ENCODE assay signal across 20 cellular contexts in the genomic region with DNA sequence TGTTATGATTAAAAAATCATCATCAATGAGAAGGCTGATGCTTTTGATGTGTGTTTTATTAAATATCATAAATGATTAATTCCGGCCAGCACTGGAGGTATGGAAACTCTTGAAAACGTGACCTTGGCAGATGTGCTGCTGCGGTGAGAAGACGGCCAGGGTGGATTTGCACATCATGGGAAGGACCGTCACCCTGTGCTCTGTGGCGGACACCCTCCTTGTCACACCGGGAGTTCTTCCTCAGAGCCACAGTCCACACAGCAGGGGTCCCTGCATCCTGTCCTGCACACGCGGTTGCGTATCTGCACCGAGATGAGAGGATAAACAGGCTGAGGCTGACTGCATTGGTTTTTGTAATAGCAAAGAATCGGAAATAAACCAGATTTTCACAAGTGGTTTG. TPM values are rescaled to one million over a fixed set of nuclear protein-coding genes. Genes with fewer than 3 reads are reported as not detected.
"Had no signal": no experiment of that assay in that cellular context is flagged by ENCODE, and none has a peak within 500 bp of the region (broad histone marks: within the 10 kb centered on the region; RNA-seq: fewer than 3 reads in every experiment).

No MANE protein-coding gene starts in this region.

- H3K4me3 Mint-ChIP-seq: IgD-negative memory B cell had no signal

- H3K27ac Mint-ChIP-seq: IgD-negative memory B cell had no signal

- DNase-seq: Kasumi-1, MM.1S, NCI-H1092 treated with DMSO at 0.1 percent for 48 hours, NCI-H1436, NCI-H1694 treated with DMSO at 0.1 percent for 48 hours, NCI-H1930, NCI-H2081, NCI-H2107, NCI-H2227 treated with DMSO at 0.1 percent for 48 hours, NCI-H524, NCI-H526 treated with DMSO at 0.1 percent for 48 hours, NCI-H748 treated with DMSO at 0.1 percent for 48 hours, SHP77, SK-N-SH had no signal

- ATAC-seq: K562 had no signal

- H3K4me1 Mint-ChIP-seq: IgD-negative memory B cell had no signal

- H3K27me3 Mint-ChIP-seq: IgD-negative memory B cell had no signal

RNA-seq across cellular contexts. Expression of a gene that starts 33.5 kb away (rescaled TPM):
- total RNA-seq: HT1080, K562, M059J, NCI-H460, SK-MEL-5 had no signal
